1 cellular context compared by ENCODE assay signal in genomic region chr7:40760997-40761396, GRCh38.
TF ChIP-seq lines count a peak whose summit lies in the region.

No MANE protein-coding gene starts in this region.

TF ChIP-seq in liver, 16 proteins besides CTCF, POLR2A, EP300 and RAD21 (continued from another document):
- no peak for TF ChIP-seq REST (IDR thresholded peaks at IDR 0.05)
- TF ChIP-seq HNF4A (conservative IDR thresholded peaks at IDR 0.05), result no peak
- TF ChIP-seq EGR1 (IDR thresholded peaks at IDR 0.05; ENCODE audit: low read depth in 2 of 2), result no peak
- no peak for TF ChIP-seq FOXA2 (IDR thresholded peaks at IDR 0.05)
- TF ChIP-seq HNF4G (IDR thresholded peaks at IDR 0.05), result no peak
- TF ChIP-seq GABPA (IDR thresholded peaks at IDR 0.05 in 1 of 2, conservative IDR thresholded peaks at IDR 0.05 in 1 of 2), result no peak
- no peak for TF ChIP-seq ZBTB33 (IDR thresholded peaks at IDR 0.05)
TF ChIP-seq in liver: peak in this region for 0.
